8 cellular contexts compared by ENCODE assay signal in the genomic region with DNA sequence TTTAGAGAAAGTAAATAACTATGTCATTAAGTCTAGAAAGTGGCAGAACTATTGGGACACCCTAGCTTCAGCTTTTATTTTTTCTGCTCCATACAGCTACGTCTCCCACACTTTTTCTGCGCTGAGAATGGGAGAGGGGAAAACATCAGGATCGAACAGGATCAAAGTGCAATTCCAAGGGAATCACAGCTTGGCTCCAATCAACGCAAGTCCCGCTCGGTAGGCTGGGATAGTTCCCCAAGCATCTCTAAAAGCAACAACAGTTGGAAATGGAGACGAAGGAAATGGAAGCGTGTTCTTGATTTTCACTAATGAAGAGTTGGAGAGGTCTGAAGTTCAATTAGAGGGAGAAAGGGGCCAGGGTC. TPM values are rescaled to one million over a fixed set of nuclear protein-coding genes. Genes with fewer than 3 reads are reported as not detected.
DNase-seq lines count a peak whose midpoint lies in the region; ATAC-seq and TF ChIP-seq lines count a peak whose summit lies in the region.

No MANE protein-coding gene starts in this region.

- peak overlapping the region; percentile 96 for H3K27ac Mint-ChIP-seq in activated naive CD4-positive, alpha-beta T cell treated with anti-CD3 and anti-CD28 coated beads, Interleukin-2, amount 50 U/mL, for 24 hours
- H3K27ac Mint-ChIP-seq in MCF 10A (ENCODE audit: low read depth, unreplicated experiment) (peak overlapping the region; percentile 92), memory B cell (peak overlapping the region; percentile 96)

- H3K27me3 ChIP-seq in uterus = no peaks in the 10 kb centered on the region

- peak overlapping the region; percentile 91 to 94 for H3K27ac ChIP-seq in uterus

- no peaks in the 10 kb centered on the region for H3K4me1 ChIP-seq in uterus

- ATAC-seq in memory B cell (ENCODE audit: low read depth) = peak; percentile 2

- H3K27me3 Mint-ChIP-seq in activated naive CD4-positive, alpha-beta T cell treated with anti-CD3 and anti-CD28 coated beads, Interleukin-2, amount 50 U/mL, for 24 hours = no peaks in the 10 kb centered on the region
- H3K27me3 Mint-ChIP-seq in MCF 10A (ENCODE audit: insufficient read depth, unreplicated experiment) = no peaks in the 10 kb centered on the region
- H3K27me3 Mint-ChIP-seq in memory B cell = no peaks in the 10 kb centered on the region

- peak overlapping the region; percentile 80 to 90 for H3K4me3 ChIP-seq in uterus

- TF ChIP-seq POLR2A in uterus (IDR thresholded peaks at IDR 0.05) = no peak

- no peaks in the 10 kb centered on the region for H3K9me3 Mint-ChIP-seq in activated naive CD4-positive, alpha-beta T cell treated with anti-CD3 and anti-CD28 coated beads, Interleukin-2, amount 50 U/mL, for 24 hours
- H3K9me3 Mint-ChIP-seq in MCF 10A (ENCODE audit: unreplicated experiment) (no peaks in the 10 kb centered on the region), memory B cell (no peaks in the 10 kb centered on the region)

- TF ChIP-seq CTCF in MCF 10A (IDR thresholded peaks at IDR 0.05; ENCODE audit: unreplicated experiment) = no peak
- TF ChIP-seq CTCF in uterus (IDR thresholded peaks at IDR 0.05) = no peak

- intact Hi-C loops in MCF 10A (cut with micrococcal nuclease) = no loop called here
- intact Hi-C loops in uterus (cut with DNase I; ENCODE audit: low total_unique reads) = no loop called here

- H3K36me3 Mint-ChIP-seq in activated naive CD4-positive, alpha-beta T cell treated with anti-CD3 and anti-CD28 coated beads, Interleukin-2, amount 50 U/mL, for 24 hours = no peaks in the 10 kb centered on the region
- H3K36me3 Mint-ChIP-seq in MCF 10A (ENCODE audit: insufficient read depth, unreplicated experiment) = peaks cover 6% of the 10 kb centered on the region
- peaks cover 5% of the 10 kb centered on the region for H3K36me3 Mint-ChIP-seq in memory B cell

- CTCF ChIA-PET in MCF 10A (lab: Yijun Ruan, JAX) = interaction anchor here (0.5 to 2.2 kb wide), 5 partner anchors 14 to 1148 kb away, joined by 3 to 11 read pairs (median 4); no protein-coding TSS in a partner anchor

- POLR2A ChIA-PET in MCF 10A (lab: Yijun Ruan, JAX) = interaction anchor here (0.9 to 3.0 kb wide), 18 partner anchors 10 to 269 kb away, joined by 3 to 43 read pairs (median 4); a partner anchor contains a TSS

- peaks cover 16% of the 10 kb centered on the region for H3K4me1 Mint-ChIP-seq in activated naive CD4-positive, alpha-beta T cell treated with anti-CD3 and anti-CD28 coated beads, Interleukin-2, amount 50 U/mL, for 24 hours
- peaks cover 11% of the 10 kb centered on the region for H3K4me1 Mint-ChIP-seq in MCF 10A (ENCODE audit: insufficient read depth, unreplicated experiment)
- H3K4me1 Mint-ChIP-seq in memory B cell = peaks cover 19% of the 10 kb centered on the region

- H3K4me3 Mint-ChIP-seq in activated naive CD4-positive, alpha-beta T cell treated with anti-CD3 and anti-CD28 coated beads, Interleukin-2, amount 50 U/mL, for 24 hours = peak overlapping the region; percentile 94
- H3K4me3 Mint-ChIP-seq in MCF 10A (ENCODE audit: unreplicated experiment) (peak overlapping the region; percentile 90), memory B cell (peak overlapping the region; percentile 95)

- TSS peak; percentile 73 for BruUV-seq in MCF 10A (replicated peaks; lab: Mats Ljungman, UMichigan)

- H3K36me3 ChIP-seq in uterus = no peaks in the 10 kb centered on the region

- H3K9me3 ChIP-seq in uterus = no peaks in the 10 kb centered on the region

- no peak for DNase-seq in activated naive CD4-positive, alpha-beta T cell treated with anti-CD3 and anti-CD28 coated beads, Interleukin-2, amount 50 U/mL, for 16 hours
- DNase-seq in MCF 10A (ENCODE audit: unreplicated experiment) = no peak
- DNase-seq in memory B cell (ENCODE audit: low spot score in 2 of 2) = no peak
- no peak for DNase-seq in uterus
- DNase-seq in GDM1 (lab: John Stamatoyannopoulos, UW) = no peak
- no peak for DNase-seq in DMS153 treated with DMSO at 0.1 percent for 48 hours (lab: John Stamatoyannopoulos, UW; ENCODE audit: unreplicated experiment)
- no peak for DNase-seq in central memory CD4-positive, alpha-beta T cell

RNA-seq across cellular contexts. Expression of a gene that starts 0.5 kb away (rescaled TPM):
- total RNA-seq in MCF 10A (2022) (30.4 and 39.3 TPM in 2 replicates), uterus (10 to 100 TPM; 31.0 to 46.6 (median 32.6) TPM)

RNA-seq across cellular contexts. Expression of a gene that starts 24.1 kb away (rescaled TPM):
- total RNA-seq in MCF 10A (2022) = 112 and 143 TPM in 2 replicates
- 10 to 100 TPM; 14.1 to 16.7 (median 15.0) TPM for total RNA-seq in uterus

RNA-seq across cellular contexts. Expression of a gene that starts 33.7 kb away (rescaled TPM):
- total RNA-seq in MCF 10A (2022) = 27.8 and 35.7 TPM in 2 replicates
- 10 to 100 TPM in 3 of 4 donors, 1 to 10 TPM in 1; 4.6 to 33.5 (median 20.3) TPM for total RNA-seq in uterus

RNA-seq across cellular contexts. Expression of a gene that starts 43.4 kb away (rescaled TPM):
- total RNA-seq in MCF 10A (2022) (7.9 and 8.6 TPM in 2 replicates), uterus (10 to 100 TPM in 3 of 4 donors, 1 to 10 TPM in 1; 1.8 to 50.0 (median 23.0) TPM)

RNA-seq across cellular contexts. Expression of a gene that starts 46.5 kb away (rescaled TPM):
- total RNA-seq in MCF 10A (2022) = 37.7 and 37.8 TPM in 2 replicates
- 10 to 100 TPM; 27.4 to 59.0 (median 49.9) TPM for total RNA-seq in uterus
